ENCODE assay signal across 1 cellular context in genomic region chr1:12657060-12657866, GRCh38.
TF ChIP-seq lines count a peak whose summit lies in the region.

No MANE protein-coding gene starts in this region.

TF ChIP-seq in K562, 482 proteins besides CTCF, POLR2A, EP300 and RAD21 (continues in another document):
- TF ChIP-seq HMG20A (CRISPR knock-in tag; conservative IDR thresholded peaks at IDR 0.05) (no peak), ZNF354B (CRISPR knock-in tag; IDR thresholded peaks at IDR 0.05) (no peak), NRF1 (conservative IDR thresholded peaks at IDR 0.05 in 1 of 2, IDR thresholded peaks at IDR 0.05 in 1 of 2) (peak; percentile 49 to 58), TCF3 (CRISPR knock-in tag; IDR thresholded peaks at IDR 0.05) (no peak), ZBTB9 (CRISPR knock-in tag; IDR thresholded peaks at IDR 0.05) (no peak), ZNF280A (IDR thresholded peaks at IDR 0.05; ENCODE audit: low read depth, partially characterized antibody) (no peak), PRDM10 (IDR thresholded peaks at IDR 0.05; ENCODE audit: partially characterized antibody) (peak; percentile 66), ZNF609 (CRISPR knock-in tag; IDR thresholded peaks at IDR 0.05; ENCODE audit: borderline replicate concordance) (no peak), POLR3G (IDR thresholded peaks at IDR 0.05; ENCODE audit: extremely low read depth, insufficient read length, insufficient replicate concordance) (no peak), NELFE (IDR thresholded peaks at IDR 0.05; ENCODE audit: insufficient read depth, insufficient read length) (no peak), ZNF449 (CRISPR knock-in tag; IDR thresholded peaks at IDR 0.05) (no peak), TSC22D4 (tag; IDR thresholded peaks at IDR 0.05) (no peak), HDAC6 (IDR thresholded peaks at IDR 0.05; ENCODE audit: low read depth, low read length) (no peak), IFI16 (CRISPR knock-in tag; IDR thresholded peaks at IDR 0.05) (no peak), PATZ1 (CRISPR knock-in tag; IDR thresholded peaks at IDR 0.05; ENCODE audit: borderline replicate concordance) (no peak), ZNF3 (CRISPR knock-in tag; IDR thresholded peaks at IDR 0.05) (no peak), ZNF318 (IDR thresholded peaks at IDR 0.05; ENCODE audit: borderline replicate concordance in 1 of 2, low read depth in 1 of 2) (0 out of 4 replicates have a peak, but pooled peaks of 1 of the 2 experiments have one; percentile 16), TRIM25 (IDR thresholded peaks at IDR 0.05; ENCODE audit: borderline replicate concordance) (0 out of 2 replicates have a peak, but pooled peaks have one; percentile 56), ELF2 (CRISPR knock-in tag; IDR thresholded peaks at IDR 0.05) (no peak), ZNF175 (CRISPR knock-in tag; IDR thresholded peaks at IDR 0.05; ENCODE audit: low read depth) (no peak), XRCC5 (IDR thresholded peaks at IDR 0.05; ENCODE audit: low read depth, low read length) (no peak), HNRNPUL1 (IDR thresholded peaks at IDR 0.05; ENCODE audit: low read length) (0 out of 2 replicates have a peak, but pooled peaks have one; percentile 58)
